15 cellular contexts compared by ENCODE assay signal in genomic region chrX:124462931-124463330, GRCh38.
A peak's percentile ranks its signal among the peaks of the same experiment; 100 is the strongest.
DNase-seq lines count a peak whose midpoint lies in the region; ATAC-seq lines count a peak whose summit lies in the region.
"Had no signal": no experiment of that assay in that cellular context is flagged by ENCODE, and none has a peak within 500 bp of the region (broad histone marks: within the 10 kb centered on the region; RNA-seq: fewer than 3 reads in every experiment).

No MANE protein-coding gene starts in this region.

- peak; percentile 45 for DNase-seq in COLO668 (lab: John Stamatoyannopoulos, UW; ENCODE audit: unreplicated experiment)
- peak; percentile 40 for DNase-seq in DMS53 treated with DMSO at 0.1 percent for 48 hours (lab: John Stamatoyannopoulos, UW; ENCODE audit: unreplicated experiment)
- peak; percentile 48 for DNase-seq in NCI-H2029 (lab: John Stamatoyannopoulos, UW)
- DNase-seq in NCI-H748 (lab: John Stamatoyannopoulos, UW; ENCODE audit: unreplicated experiment), result peak; percentile 89
- no peak for DNase-seq in activated CD8-positive, alpha-beta memory T cell treated with anti-CD3 and anti-CD28 coated beads, Interleukin-2, amount 50 U/mL, for 4 hours
- no peak for DNase-seq in NCI-H1105 treated with DMSO at 0.1 percent for 48 hours (lab: John Stamatoyannopoulos, UW)
- DNase-seq: ACHN; CD4-positive, CD25-positive, alpha-beta regulatory T cell; DND-41; GDM1; HCEC 1CT; HFFc6; IMR-90 had no signal

- ATAC-seq in HG03571 (IDR thresholded peaks at IDR 0.05; ENCODE audit: unreplicated experiment) (no peak), GM19023 (IDR thresholded peaks at IDR 0.05; ENCODE audit: unreplicated experiment) (no peak)

Comparison
In these comparisons a context has a peak if more than half of its experiments do, and no peak if none do; other contexts are left out.
1. DNase-seq: peak in COLO668 (single experiment), DMS53 treated with DMSO at 0.1 percent for 48 hours (single experiment), NCI-H2029 (single experiment) and NCI-H748 (single experiment); none in activated CD8-positive, alpha-beta memory T cell treated with anti-CD3 and anti-CD28 coated beads, Interleukin-2, amount 50 U/mL, for 4 hours (single experiment) and NCI-H1105 treated with DMSO at 0.1 percent for 48 hours (single experiment).